Comparison of ENCODE assay signal across 8 cellular contexts in genomic region chr9:99231708-99232107, GRCh38. TPM values are rescaled to one million over a fixed set of nuclear protein-coding genes. Genes with fewer than 3 reads are reported as not detected.
A peak's percentile ranks its signal among the peaks of the same experiment; 100 is the strongest.
DNase-seq lines count a peak whose midpoint lies in the region; TF ChIP-seq lines count a peak whose summit lies in the region.

No MANE protein-coding gene starts in this region.

- H2BK15ac ChIP-seq in mesendoderm (replicated peaks; ENCODE audit: low read depth) = no peak overlapping the region

- H3K36me3 ChIP-seq in DOHH2 (ENCODE audit: control insufficient read depth, low read length) (peaks cover 67% of the 10 kb centered on the region), mesendoderm (ENCODE audit: control insufficient read depth, insufficient read depth, low read length) (no peaks in the 10 kb centered on the region)

- H3K4me1 ChIP-seq in DOHH2 (ENCODE audit: control insufficient read depth, low read length) (peaks cover 52% of the 10 kb centered on the region), mesendoderm (ENCODE audit: control insufficient read depth, low read depth, low read length) (no peaks in the 10 kb centered on the region)

- H3K9me2 ChIP-seq in DOHH2 (replicated peaks; ENCODE audit: control insufficient read depth, low read length) = no peaks in the 10 kb centered on the region

- H4K5ac ChIP-seq in mesendoderm (ENCODE audit: low read length) = no peak overlapping the region

- H3K23ac ChIP-seq in mesendoderm (ENCODE audit: low read length) = no peak overlapping the region

- DNase-seq in astrocyte of the hippocampus (ENCODE audit: low read depth, low spot score) (peak; percentile 32), mesendoderm (peak; percentile 33), H4 (ENCODE audit: low spot score) (no peak), cortex of kidney (lab: John Stamatoyannopoulos, UW) (no peak), DMS114 treated with DMSO at 0.1 percent for 48 hours (lab: John Stamatoyannopoulos, UW; ENCODE audit: unreplicated experiment) (no peak), LoVo (ENCODE audit: low spot score) (no peak)

- no peak overlapping the region for H3K9ac ChIP-seq in mesendoderm (ENCODE audit: low read length)

- no peak overlapping the region for H4K8ac ChIP-seq in mesendoderm (ENCODE audit: low read depth, low read length)

- H3K56ac ChIP-seq in mesendoderm (ENCODE audit: low read length) = no peak overlapping the region

- H3K4ac ChIP-seq in mesendoderm (ENCODE audit: low read depth, low read length) = no peak overlapping the region

- H2BK5ac ChIP-seq in mesendoderm (ENCODE audit: low read length) = no peak overlapping the region

- H3K4me2 ChIP-seq in DOHH2 (ENCODE audit: low read length) (peak overlapping the region; percentile 14; the same call in 1 of the 2 replicates), mesendoderm (ENCODE audit: low read length) (no peak overlapping the region)

- H3K79me1 ChIP-seq in mesendoderm (ENCODE audit: low read length) = peaks cover under 1% of the 10 kb centered on the region

- H3K27ac ChIP-seq in DOHH2 (ENCODE audit: low read depth, low read length) (no peak overlapping the region), mesendoderm (ENCODE audit: low read depth, low read length) (no peak overlapping the region)

- H3K9me3 ChIP-seq in DOHH2 (ENCODE audit: control insufficient read depth, insufficient read depth, low read length) = no peaks in the 10 kb centered on the region

- H2BK120ac ChIP-seq in mesendoderm (ENCODE audit: low read depth, low read length) = no peak overlapping the region

- H2AK5ac ChIP-seq in mesendoderm (ENCODE audit: low read length) = no peak overlapping the region

- H4K20me1 ChIP-seq in DOHH2 (ENCODE audit: control insufficient read depth, insufficient read depth, low read depth, low read length) = no peaks in the 10 kb centered on the region

- H3K4me3 ChIP-seq in DOHH2 (ENCODE audit: low read length) (no peak overlapping the region), mesendoderm (ENCODE audit: low read length) (no peak overlapping the region)

- no peak overlapping the region for H3K18ac ChIP-seq in mesendoderm (ENCODE audit: low read length)

- WGBS in mesendoderm (ENCODE audit: extremely low coverage, insufficient coverage, low lambda C conversion rate) = no CpG with 5 or more reads among the region's 2 CpGs

- H3K27me3 ChIP-seq in DOHH2 (ENCODE audit: control insufficient read depth, low read length) (no peaks in the 10 kb centered on the region), mesendoderm (ENCODE audit: insufficient read depth, low read length, poor library complexity) (no peaks in the 10 kb centered on the region)

- peaks cover 21% of the 10 kb centered on the region for H3F3A ChIP-seq in DOHH2 (ENCODE audit: control insufficient read depth, insufficient read depth)

- TF ChIP-seq CTCF in DOHH2 (IDR thresholded peaks at IDR 0.05; ENCODE audit: low read depth, low read length, poor library complexity, severe bottlenecking) (peak; percentile 95), LNCAP (IDR thresholded peaks at IDR 0.05) (peak; percentile 47)

- H3K79me2 ChIP-seq in DOHH2 (ENCODE audit: control insufficient read depth, low read length) = peaks cover 2% of the 10 kb centered on the region; the same call in 1 of the 2 replicates
- H3K79me2 ChIP-seq in mesendoderm (ENCODE audit: control insufficient read depth, insufficient read depth, low read length) = peaks cover under 1% of the 10 kb centered on the region

RNA-seq across cellular contexts. Expression of gene SEC61B, which starts 9.6 kb away (rescaled TPM):
- 561 TPM for polyA plus RNA-seq in mesendoderm (2013, experiment 1 of 2)
- 537 TPM for polyA plus RNA-seq in mesendoderm (2013, experiment 2 of 2)
- 196 and 227 TPM in 2 replicates for total RNA-seq in H4 (2014; rRNA removed; shearing (Covaris generic))

RNA-seq across cellular contexts. Expression of gene ALG2, which starts 10.0 kb away (rescaled TPM):
- 31.2 TPM for polyA plus RNA-seq in mesendoderm (2013, experiment 1 of 2)
- polyA plus RNA-seq in mesendoderm (2013, experiment 2 of 2) = 31.0 TPM
- 39.9 and 56.6 TPM in 2 replicates for total RNA-seq in H4 (2014; rRNA removed; shearing (Covaris generic))

Comparison
In these comparisons a context has a peak if more than half of its experiments do, and no peak if none do; other contexts are left out.
1. DNase-seq: peak in astrocyte of the hippocampus (single experiment) and mesendoderm (single experiment); none in H4 (single experiment), cortex of kidney (single experiment), DMS114 treated with DMSO at 0.1 percent for 48 hours (single experiment) and LoVo (single experiment).